8 cellular contexts compared by ENCODE assay signal in genomic region chr4:82043809-82044137, GRCh38.
DNase-seq lines count a peak whose midpoint lies in the region; ATAC-seq and TF ChIP-seq lines count a peak whose summit lies in the region.

No MANE protein-coding gene starts in this region.

- peak overlapping the region; percentile 99 for H2AFZ ChIP-seq in GM23338

- peaks cover 14% of the 10 kb centered on the region for H3K4me1 ChIP-seq in GM23338 (ENCODE audit: insufficient read depth)
- H3K4me1 ChIP-seq in iPS-20b (ENCODE audit: insufficient read depth, low read length), result peaks cover 11% of the 10 kb centered on the region; the same call in 1 of the 2 replicates

- H3K4me2 ChIP-seq in GM23338, result peak overlapping the region; percentile 95

- no peaks in the 10 kb centered on the region for H3K9me3 ChIP-seq in iPS-20b (ENCODE audit: insufficient read depth, low read depth, low read length)

- H3K36me3 ChIP-seq in GM23338 (ENCODE audit: insufficient read depth), result no peaks in the 10 kb centered on the region
- H3K36me3 ChIP-seq in iPS-20b (ENCODE audit: insufficient read depth, low read depth, low read length), result no peaks in the 10 kb centered on the region

- H3K27ac Mint-ChIP-seq in GM23338, result no peak overlapping the region
- H3K27ac Mint-ChIP-seq in activated naive CD8-positive, alpha-beta T cell, result no peak overlapping the region

- H3K4me3 ChIP-seq in GM23338 (peak overlapping the region; percentile 82), iPS-20b (ENCODE audit: low read length) (peak overlapping the region; percentile 74), skeletal muscle cell (ENCODE audit: low read depth, low read length) (peak overlapping the region; percentile 30)

- DNase-seq in GM23338 (ENCODE audit: low spot score), result no peak
- DNase-seq in skeletal muscle cell (ENCODE audit: low read depth), result no peak
- DNase-seq in NCI-H524 (lab: John Stamatoyannopoulos, UW), result no peak
- DNase-seq in glomerular visceral epithelial cell (ENCODE audit: extremely low spot score), result no peak
- no peak for DNase-seq in iPS-NIHi11 (ENCODE audit: low spot score)

- no peaks in the 10 kb centered on the region for H3K9me3 Mint-ChIP-seq in GM23338
- H3K9me3 Mint-ChIP-seq in activated naive CD8-positive, alpha-beta T cell (ENCODE audit: low read depth), result no peaks in the 10 kb centered on the region

- H3K36me3 Mint-ChIP-seq in GM23338 (ENCODE audit: low read depth), result no peaks in the 10 kb centered on the region
- no peaks in the 10 kb centered on the region for H3K36me3 Mint-ChIP-seq in activated naive CD8-positive, alpha-beta T cell

- H3K79me2 ChIP-seq in GM23338 (replicated peaks; ENCODE audit: insufficient read depth), result no peaks in the 10 kb centered on the region

- peaks cover 11% of the 10 kb centered on the region; the same call in 1 of the 2 replicates for H3F3A ChIP-seq in GM23338 (replicated peaks; ENCODE audit: low read depth)

- H3K27ac ChIP-seq in GM23338 (ENCODE audit: low read depth) (no peak overlapping the region), iPS-20b (ENCODE audit: low read length) (no peak overlapping the region)

- ATAC-seq in GM23338 (peak; percentile 2), HG02884 (IDR thresholded peaks at IDR 0.05; ENCODE audit: unreplicated experiment) (no peak)

- peaks cover 15% of the 10 kb centered on the region; the same call in 2 of the 3 replicates for H3K4me1 Mint-ChIP-seq in GM23338
- peaks cover 16% of the 10 kb centered on the region for H3K4me1 Mint-ChIP-seq in activated naive CD8-positive, alpha-beta T cell (ENCODE audit: low read depth)

- H3K27me3 Mint-ChIP-seq in GM23338 (ENCODE audit: insufficient read depth, low read depth, poor library complexity), result peaks cover 32% of the 10 kb centered on the region
- peaks cover 41% of the 10 kb centered on the region for H3K27me3 Mint-ChIP-seq in activated naive CD8-positive, alpha-beta T cell

- no peak overlapping the region; the same call in 1 of the 2 replicates for H3K9ac ChIP-seq in iPS-20b (ENCODE audit: low read depth, low read length)

- H3K9me2 ChIP-seq in GM23338 (ENCODE audit: insufficient read depth), result no peaks in the 10 kb centered on the region

- H4K20me1 ChIP-seq in GM23338 (replicated peaks; ENCODE audit: insufficient read depth), result no peaks in the 10 kb centered on the region; the same call in 1 of the 2 replicates

- H3K27me3 ChIP-seq in GM23338 (ENCODE audit: insufficient read depth) (peaks cover 45% of the 10 kb centered on the region), iPS-20b (ENCODE audit: insufficient read depth, low read length) (peaks cover 48% of the 10 kb centered on the region)

- H3K4me3 Mint-ChIP-seq in GM23338, result peak overlapping the region; percentile 78
- peak overlapping the region; percentile 70 for H3K4me3 Mint-ChIP-seq in activated naive CD8-positive, alpha-beta T cell

- no peak for TF ChIP-seq CTCF in GM23338 (conservative IDR thresholded peaks at IDR 0.05; ENCODE audit: low read depth in 2 of 2)

TF ChIP-seq in GM23338, 12 proteins besides CTCF, POLR2A, EP300 and RAD21:
- TF ChIP-seq CREB1 (CRISPR knock-in tag; IDR thresholded peaks at IDR 0.05; ENCODE audit: low read depth), result no peak
- no peak for TF ChIP-seq EZH2phosphoT487 (IDR thresholded peaks at IDR 0.05; ENCODE audit: unreplicated experiment)
- TF ChIP-seq ZNF462 (CRISPR knock-in tag; IDR thresholded peaks at IDR 0.05), result no peak
- TF ChIP-seq ETS1 (IDR thresholded peaks at IDR 0.05), result no peak
- TF ChIP-seq EZH2 (IDR thresholded peaks at IDR 0.05; ENCODE audit: low read depth, unreplicated experiment), result no peak
- no peak for TF ChIP-seq NANOG (IDR thresholded peaks at IDR 0.05; ENCODE audit: borderline replicate concordance)
- no peak for TF ChIP-seq STAT1 (IDR thresholded peaks at IDR 0.05; ENCODE audit: unreplicated experiment)
- TF ChIP-seq POLR2AphosphoS5 (IDR thresholded peaks at IDR 0.05; ENCODE audit: low read depth), result no peak

Comparison
In these comparisons a context has a peak if more than half of its experiments do, and no peak if none do; other contexts are left out.
1. H3K4me3 ChIP-seq: peak in every context shown above with its lines; median percentile 82 in GM23338; 74 in iPS-20b; 30 in skeletal muscle cell.